Comparison of ENCODE assay signal across 10 cellular contexts in genomic region chr18:44241041-44241440, GRCh38.
"Had no signal": no experiment of that assay in that cellular context is flagged by ENCODE, and none has a peak within 500 bp of the region (broad histone marks: within the 10 kb centered on the region; RNA-seq: fewer than 3 reads in every experiment).

No MANE protein-coding gene starts in this region.

- ATAC-seq: GM23338, HCT116 had no signal

- H3K4me2 ChIP-seq: GM23338 had no signal

- H3K9ac ChIP-seq: GM23248 had no signal

- FAIRE-seq: H54 had no signal

- H3K9me3 ChIP-seq: HAP-1 had no signal

- H3K36me3 ChIP-seq: HAP-1 had no signal

- H2AFZ ChIP-seq: GM23248, GM23338 had no signal

- H3K4me1 ChIP-seq: HAP-1 had no signal

- DNase-seq: GM23248, GOT3, H7, H9, HCEC 1CT, HFFc6 had no signal

- H3K4me3 ChIP-seq: GM23248, GM23338, HAP-1 had no signal

- H3K27ac ChIP-seq: GM23248 had no signal
